2 cellular contexts compared by ENCODE assay signal in genomic region chr17:80292557-80292956, GRCh38.
TF ChIP-seq lines count a peak whose summit lies in the region.

No MANE protein-coding gene starts in this region.

TF ChIP-seq in Ishikawa, 13 proteins besides CTCF, POLR2A, EP300 and RAD21 (continued from another document):
- TF ChIP-seq REST (IDR thresholded peaks at IDR 0.05; ENCODE audit: low read depth) = no peak
- TF ChIP-seq CREB1 (IDR thresholded peaks at IDR 0.05; ENCODE audit: low read depth) = no peak

TF ChIP-seq in H1, 55 proteins besides CTCF, POLR2A, EP300 and RAD21 (continued from another document):
- TF ChIP-seq NANOG (IDR thresholded peaks at IDR 0.05; ENCODE audit: insufficient read depth, low read depth, low read length, poor library complexity, severe bottlenecking) = no peak
